In genomic region chr19:40357655-40358054, GRCh38 we compare ENCODE assay signal across 1 cellular context.
TF ChIP-seq lines count a peak whose summit lies in the region.

No MANE protein-coding gene starts in this region.

TF ChIP-seq in GM12878, 131 proteins besides CTCF, POLR2A, EP300 and RAD21:
- TF ChIP-seq, protein P1, sequence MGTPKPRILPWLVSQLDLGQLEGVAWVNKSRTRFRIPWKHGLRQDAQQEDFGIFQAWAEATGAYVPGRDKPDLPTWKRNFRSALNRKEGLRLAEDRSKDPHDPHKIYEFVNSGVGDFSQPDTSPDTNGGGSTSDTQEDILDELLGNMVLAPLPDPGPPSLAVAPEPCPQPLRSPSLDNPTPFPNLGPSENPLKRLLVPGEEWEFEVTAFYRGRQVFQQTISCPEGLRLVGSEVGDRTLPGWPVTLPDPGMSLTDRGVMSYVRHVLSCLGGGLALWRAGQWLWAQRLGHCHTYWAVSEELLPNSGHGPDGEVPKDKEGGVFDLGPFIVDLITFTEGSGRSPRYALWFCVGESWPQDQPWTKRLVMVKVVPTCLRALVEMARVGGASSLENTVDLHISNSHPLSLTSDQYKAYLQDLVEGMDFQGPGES (IDR thresholded peaks at IDR 0.05): no peak
- TF ChIP-seq CHD4 (IDR thresholded peaks at IDR 0.05): no peak
TF ChIP-seq in GM12878: peak in this region for 0.
